ENCODE assay signal across 1 cellular context in genomic region chr12:39671898-39672875, GRCh38.
TF ChIP-seq lines count a peak whose summit lies in the region.

No MANE protein-coding gene starts in this region.

TF ChIP-seq in HepG2, 621 proteins besides CTCF, POLR2A, EP300 and RAD21 (continued from another document):
- no peak for TF ChIP-seq IKZF4 (CRISPR knock-in tag; IDR thresholded peaks at IDR 0.05; ENCODE audit: borderline replicate concordance, low read depth, not compliant biosample characterization)
- no peak for TF ChIP-seq FOXM1 (CRISPR knock-in tag; IDR thresholded peaks at IDR 0.05)
- no peak for TF ChIP-seq ZNF710 (CRISPR knock-in tag; IDR thresholded peaks at IDR 0.05; ENCODE audit: borderline replicate concordance)
- TF ChIP-seq SIX1 (CRISPR knock-in tag; IDR thresholded peaks at IDR 0.05; ENCODE audit: borderline replicate concordance): no peak
- TF ChIP-seq TFDP1 (CRISPR knock-in tag; IDR thresholded peaks at IDR 0.05; ENCODE audit: borderline replicate concordance): no peak
- no peak for TF ChIP-seq ZNF776 (CRISPR knock-in tag; IDR thresholded peaks at IDR 0.05)
- TF ChIP-seq AHR (CRISPR knock-in tag; IDR thresholded peaks at IDR 0.05): no peak
- no peak for TF ChIP-seq MED8 (CRISPR knock-in tag; IDR thresholded peaks at IDR 0.05; ENCODE audit: insufficient replicate concordance)
- no peak for TF ChIP-seq GPN1 (CRISPR knock-in tag; IDR thresholded peaks at IDR 0.05; ENCODE audit: borderline replicate concordance)
- TF ChIP-seq ZNF350 (CRISPR knock-in tag; IDR thresholded peaks at IDR 0.05; ENCODE audit: borderline replicate concordance, low read depth): no peak
- no peak for TF ChIP-seq ZKSCAN5 (CRISPR knock-in tag; IDR thresholded peaks at IDR 0.05)
- no peak for TF ChIP-seq ZNF772 (CRISPR knock-in tag; IDR thresholded peaks at IDR 0.05)
- no peak for TF ChIP-seq ZBTB2 (CRISPR knock-in tag; IDR thresholded peaks at IDR 0.05; ENCODE audit: low read depth)
- no peak for TF ChIP-seq CEBPG (CRISPR knock-in tag; IDR thresholded peaks at IDR 0.05)
